In genomic region chr17:78359936-78360370, GRCh38 we compare ENCODE assay signal across 8 cellular contexts. TPM values are rescaled to one million over a fixed set of nuclear protein-coding genes. Genes with fewer than 3 reads are reported as not detected.
DNase-seq lines count a peak whose midpoint lies in the region; ATAC-seq and TF ChIP-seq lines count a peak whose summit lies in the region.

A gene with protein sequence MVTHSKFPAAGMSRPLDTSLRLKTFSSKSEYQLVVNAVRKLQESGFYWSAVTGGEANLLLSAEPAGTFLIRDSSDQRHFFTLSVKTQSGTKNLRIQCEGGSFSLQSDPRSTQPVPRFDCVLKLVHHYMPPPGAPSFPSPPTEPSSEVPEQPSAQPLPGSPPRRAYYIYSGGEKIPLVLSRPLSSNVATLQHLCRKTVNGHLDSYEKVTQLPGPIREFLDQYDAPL (minus strand): TSS chr17:78360077. CDS start chr17:78359095, 982 bp downstream.

- peak within 1 kb of the TSS in 2 of 3 donors; percentile 94 to 96 for H3K27ac Mint-ChIP-seq in IgD-negative memory B cell

- H2AFZ ChIP-seq in OCI-LY7 (ENCODE audit: low read length): no peak within 1 kb of the TSS

- peaks cover 28% of the 10 kb centered on the region for H3K4me1 ChIP-seq in OCI-LY7 (ENCODE audit: insufficient read depth, low read length, poor library complexity, severe bottlenecking)
- H3K4me1 ChIP-seq in mononuclear cell (ENCODE audit: insufficient read depth, low read length): peaks cover 50% of the 10 kb centered on the region

- H4K20me1 ChIP-seq in OCI-LY7 (ENCODE audit: insufficient read depth, low read length): no peaks in the 10 kb centered on the region

- intact Hi-C loops in OCI-LY7 (cut with micrococcal nuclease; ENCODE audit: unreplicated experiment): loop anchor here (1.0 to 10.0 kb wide), 2 partner anchors 62 to 345 kb away; no protein-coding TSS in a partner anchor

- BruUV-seq in OCI-LY7 (replicated peaks; lab: Mats Ljungman, UMichigan): no TSS peak

- H3K4me3 ChIP-seq in OCI-LY7 (ENCODE audit: low read depth, low read length, poor library complexity, severe bottlenecking) (no peak within 1 kb of the TSS), epithelial cell of esophagus (ENCODE audit: low read length) (peak within 1 kb of the TSS; percentile 58), mononuclear cell (ENCODE audit: low read length) (peak within 1 kb of the TSS; percentile 91)

- CTCF ChIA-PET in OCI-LY7 (lab: Charles Lee; ENCODE audit: unreplicated experiment): no interaction called here

- TF ChIP-seq CTCF in OCI-LY7 (conservative IDR thresholded peaks at IDR 0.05; ENCODE audit: low read length) (no peak), epithelial cell of esophagus (IDR thresholded peaks at IDR 0.05; ENCODE audit: insufficient read depth, low read depth, low read length, missing control alignments) (no peak)

- H3K27me3 Mint-ChIP-seq in IgD-negative memory B cell: peaks cover 19% of the 10 kb centered on the region

- H3K4me1 Mint-ChIP-seq in IgD-negative memory B cell: peaks cover 19 to 30% (median 28%) of the 10 kb centered on the region in 3 donors

- H3K36me3 ChIP-seq in OCI-LY7 (ENCODE audit: insufficient read depth, low read length): no peaks in the 10 kb centered on the region

- no peaks in the 10 kb centered on the region for H3K9me2 ChIP-seq in OCI-LY7 (ENCODE audit: insufficient read depth, low read length)

- no peaks in the 10 kb centered on the region for H3K79me2 ChIP-seq in OCI-LY7 (ENCODE audit: insufficient read depth, low read depth, low read length)

- no peaks in the 10 kb centered on the region for H3K9me3 Mint-ChIP-seq in IgD-negative memory B cell

- H3K36me3 Mint-ChIP-seq in IgD-negative memory B cell: no peaks in the 10 kb centered on the region

- no peaks in the 10 kb centered on the region for H3K9me3 ChIP-seq in OCI-LY7 (ENCODE audit: low read length)
- H3K9me3 ChIP-seq in mononuclear cell (ENCODE audit: low read depth, low read length): no peaks in the 10 kb centered on the region

- H3K4me3 Mint-ChIP-seq in IgD-negative memory B cell: peak within 1 kb of the TSS; percentile 81 to 95 (median 91)

- peak; percentile 42 for ATAC-seq in GM19395 (IDR thresholded peaks at IDR 0.05; ENCODE audit: unreplicated experiment)

- H3K4me2 ChIP-seq in OCI-LY7 (ENCODE audit: low read length): peak within 1 kb of the TSS; percentile 48

- peaks cover 7% of the 10 kb centered on the region for H3K27me3 ChIP-seq in mononuclear cell (ENCODE audit: insufficient read depth, low read length)

- no peak within 1 kb of the TSS for H3K27ac ChIP-seq in OCI-LY7 (ENCODE audit: low read depth, low read length, poor library complexity, severe bottlenecking)

- DNase-seq in AML-193 (lab: John Stamatoyannopoulos, UW) (peak; percentile 92 to 93), OCI-LY7 (ENCODE audit: low spot score) (no peak), activated T-cell treated with anti-CD3 and anti-CD28 coated beads for 4 hours (peak; percentile 93), epithelial cell of esophagus (ENCODE audit: low read depth) (peak; percentile 97)
- peak; percentile 90 to 92 for DNase-seq in stimulated activated CD8-positive, alpha-beta memory T cell treated with anti-CD3 and anti-CD28 coated beads, Interleukin-2, amount 100 ng/mL, for 1 hour (ENCODE audit: low read depth in 2 of 2)

- POLR2A ChIA-PET in OCI-LY7 (lab: Charles Lee): no interaction called here

RNA-seq across cellular contexts. Expression of the gene that starts here (rescaled TPM):
- polyA plus RNA-seq in IgD-negative memory B cell: 17.3 TPM
- total RNA-seq in OCI-LY7 (2014; rRNA removed; shearing (Covaris generic)): not detected in 2 replicates
- total RNA-seq in OCI-LY7 (2022) (not detected in 2 replicates), mononuclear cell (503 TPM)

Comparison
In these comparisons a context has a peak if more than half of its experiments do, and no peak if none do; other contexts are left out.
1. RNA of the gene that starts here (total RNA-seq): 503 TPM in mononuclear cell (single experiment); not detected in OCI-LY7; every median in the first group is over 100 times any median in the second.